ENCODE assay signal across 9 cellular contexts in genomic region chr1:33350611-33351280, GRCh38. TPM values are rescaled to one million over a fixed set of nuclear protein-coding genes. Genes with fewer than 3 reads are reported as not detected.
DNase-seq lines count a peak whose midpoint lies in the region; ATAC-seq and TF ChIP-seq lines count a peak whose summit lies in the region.
"Had no signal": no experiment of that assay in that cellular context is flagged by ENCODE, and none has a peak within 500 bp of the region (broad histone marks: within the 10 kb centered on the region; RNA-seq: fewer than 3 reads in every experiment).

No MANE protein-coding gene starts in this region.

- H3K27me3 ChIP-seq in Karpas-422 (ENCODE audit: low read length) (no peaks in the 10 kb centered on the region), neural cell (ENCODE audit: insufficient read depth, low read depth, low read length) (no peaks in the 10 kb centered on the region)

- H3K79me2 ChIP-seq in Karpas-422 (ENCODE audit: low read length) (peaks cover 38% of the 10 kb centered on the region), neural cell (replicated peaks; ENCODE audit: insufficient read depth, low read length) (peaks cover 44% of the 10 kb centered on the region)

- H3K36me3 ChIP-seq in Karpas-422 (ENCODE audit: insufficient read depth, low read length) (peaks cover 2% of the 10 kb centered on the region; the same call in 1 of the 2 replicates), neural cell (ENCODE audit: insufficient read depth, low read length) (peaks cover 13% of the 10 kb centered on the region)

- no peak for ATAC-seq in GM21737 (IDR thresholded peaks at IDR 0.05; ENCODE audit: unreplicated experiment)

- peak overlapping the region; percentile 86 for H3K4me3 ChIP-seq in Karpas-422 (ENCODE audit: low read length)
- H3K4me3 ChIP-seq in coronary artery: peak overlapping the region; percentile 86
- peak overlapping the region; percentile 73 for H3K4me3 ChIP-seq in neural cell (ENCODE audit: low read length)

- DNase-seq in CD14-positive monocyte (ENCODE audit: low spot score): no peak
- no peak for DNase-seq in Karpas-422
- peak; percentile 68 for DNase-seq in coronary artery (ENCODE audit: low spot score)
- DNase-seq in NCI-H774 (lab: John Stamatoyannopoulos, UW): no peak
- no peak for DNase-seq in stimulated activated CD4-positive, alpha-beta T cell treated with anti-CD3 and anti-CD28 coated beads, Interleukin-2, amount 100 ng/mL, for 24 hours
- no peak for DNase-seq in activated CD8-positive, alpha-beta memory T cell treated with anti-CD3 and anti-CD28 coated beads for 24 hours

- intact Hi-C loops in CD14-positive monocyte (cut with micrococcal nuclease): loop anchor here in 1 of 2 donors (2.0 kb wide), 1 partner anchor 168 kb away; the partner anchor contains the start of gene TRIM62

- TF ChIP-seq RAD21 in neural cell (conservative IDR thresholded peaks at IDR 0.05): no peak

- H3K4me3 Mint-ChIP-seq in CD14-positive monocyte: peak overlapping the region; percentile 87 to 93

- H3K9me2 ChIP-seq in Karpas-422 (replicated peaks; ENCODE audit: insufficient read depth, low read length): no peaks in the 10 kb centered on the region
- H3K9me2 ChIP-seq in neural cell (ENCODE audit: insufficient read depth, low read length): no peaks in the 10 kb centered on the region

- no peak overlapping the region for H3K27ac ChIP-seq in Karpas-422 (ENCODE audit: low read length)
- H3K27ac ChIP-seq in coronary artery: peak overlapping the region; percentile 87 to 99
- H3K27ac ChIP-seq in neural cell (ENCODE audit: low read length): peak overlapping the region; percentile 95

- H3K27me3 Mint-ChIP-seq in CD14-positive monocyte (ENCODE audit: low read depth in 3 of 3): peaks cover 0 to 9% (median 3%) of the 10 kb centered on the region in 3 donors

- H2AFZ ChIP-seq in Karpas-422 (ENCODE audit: low read length) (peak overlapping the region; percentile 84; the same call in 1 of the 2 replicates), neural cell (ENCODE audit: low read depth, low read length) (no peak overlapping the region)

- H3K27ac Mint-ChIP-seq in CD14-positive monocyte: peak overlapping the region; percentile 96 to 99 (median 98)

- TF ChIP-seq CTCF in CD14-positive monocyte (IDR thresholded peaks at IDR 0.05) (no peak), coronary artery (IDR thresholded peaks at IDR 0.05) (no peak), neural cell (IDR thresholded peaks at IDR 0.05; ENCODE audit: poor library complexity, severe bottlenecking) (no peak)

- no peaks in the 10 kb centered on the region for H3F3A ChIP-seq in neural cell (ENCODE audit: insufficient read depth, low read length, poor library complexity, severe bottlenecking)

- no peak for TF ChIP-seq EP300 in neural cell (conservative IDR thresholded peaks at IDR 0.05; ENCODE audit: poor library complexity, severe bottlenecking)

- peak overlapping the region; percentile 98 for H3K4me2 ChIP-seq in Karpas-422 (ENCODE audit: low read depth, low read length, poor library complexity, severe bottlenecking)
- peak overlapping the region; percentile 96 for H3K4me2 ChIP-seq in neural cell (ENCODE audit: low read length)

- H3K9me3 ChIP-seq in Karpas-422 (ENCODE audit: low read length): no peaks in the 10 kb centered on the region
- H3K9me3 ChIP-seq in neural cell (ENCODE audit: low read length): no peaks in the 10 kb centered on the region

- H4K20me1 ChIP-seq in Karpas-422 (ENCODE audit: insufficient read depth, low read depth, low read length) (peaks cover 7% of the 10 kb centered on the region; the same call in 1 of the 2 replicates), neural cell (ENCODE audit: insufficient read depth) (no peaks in the 10 kb centered on the region)

- H3K9me3 Mint-ChIP-seq in CD14-positive monocyte: no peaks in the 10 kb centered on the region

- peaks cover 44% of the 10 kb centered on the region for H3K4me1 Mint-ChIP-seq in CD14-positive monocyte

- peak overlapping the region; percentile 97 for H3K9ac ChIP-seq in Karpas-422 (ENCODE audit: low read length)
- H3K9ac ChIP-seq in neural cell (ENCODE audit: low read length): peak overlapping the region; percentile 88

- H3K36me3 Mint-ChIP-seq in CD14-positive monocyte: peaks cover 34 to 37% of the 10 kb centered on the region in 2 donors

- peaks cover 43% of the 10 kb centered on the region for H3K4me1 ChIP-seq in Karpas-422 (ENCODE audit: low read length)

TF ChIP-seq in neural cell, 6 proteins besides CTCF, POLR2A, EP300 and RAD21:
- no peak for TF ChIP-seq TAF1 (IDR thresholded peaks at IDR 0.05; ENCODE audit: low read depth)
- no peak for TF ChIP-seq POLR2AphosphoS5 (IDR thresholded peaks at IDR 0.05)
- no peak for TF ChIP-seq MXI1 (conservative IDR thresholded peaks at IDR 0.05; ENCODE audit: poor library complexity, severe bottlenecking)
- no peak for TF ChIP-seq EZH2 (IDR thresholded peaks at IDR 0.05; ENCODE audit: borderline replicate concordance, insufficient read depth, low read length, poor library complexity, severe bottlenecking)
- TF ChIP-seq REST (IDR thresholded peaks at IDR 0.05; ENCODE audit: borderline replicate concordance): no peak
- TF ChIP-seq SMC3 (conservative IDR thresholded peaks at IDR 0.05; ENCODE audit: poor library complexity): no peak

RNA-seq across cellular contexts. Expression of gene A3GALT2, which starts 29.8 kb away (rescaled TPM):
- polyA plus RNA-seq in CD14-positive monocyte: not detected
- 0.47 TPM in 1 of 2 replicates, not detected in the other for total RNA-seq in Karpas-422 (2014; rRNA removed; shearing (Covaris generic); ENCODE audit: low replicate concordance)
- 0.35 TPM in 1 of 2 replicates, not detected in the other for polyA plus RNA-seq in neural cell
- not detected in 2 replicates for polyA minus RNA-seq in neural cell
- total RNA-seq: cerebellum had no signal
